1 cellular context compared by ENCODE assay signal in the genomic region with DNA sequence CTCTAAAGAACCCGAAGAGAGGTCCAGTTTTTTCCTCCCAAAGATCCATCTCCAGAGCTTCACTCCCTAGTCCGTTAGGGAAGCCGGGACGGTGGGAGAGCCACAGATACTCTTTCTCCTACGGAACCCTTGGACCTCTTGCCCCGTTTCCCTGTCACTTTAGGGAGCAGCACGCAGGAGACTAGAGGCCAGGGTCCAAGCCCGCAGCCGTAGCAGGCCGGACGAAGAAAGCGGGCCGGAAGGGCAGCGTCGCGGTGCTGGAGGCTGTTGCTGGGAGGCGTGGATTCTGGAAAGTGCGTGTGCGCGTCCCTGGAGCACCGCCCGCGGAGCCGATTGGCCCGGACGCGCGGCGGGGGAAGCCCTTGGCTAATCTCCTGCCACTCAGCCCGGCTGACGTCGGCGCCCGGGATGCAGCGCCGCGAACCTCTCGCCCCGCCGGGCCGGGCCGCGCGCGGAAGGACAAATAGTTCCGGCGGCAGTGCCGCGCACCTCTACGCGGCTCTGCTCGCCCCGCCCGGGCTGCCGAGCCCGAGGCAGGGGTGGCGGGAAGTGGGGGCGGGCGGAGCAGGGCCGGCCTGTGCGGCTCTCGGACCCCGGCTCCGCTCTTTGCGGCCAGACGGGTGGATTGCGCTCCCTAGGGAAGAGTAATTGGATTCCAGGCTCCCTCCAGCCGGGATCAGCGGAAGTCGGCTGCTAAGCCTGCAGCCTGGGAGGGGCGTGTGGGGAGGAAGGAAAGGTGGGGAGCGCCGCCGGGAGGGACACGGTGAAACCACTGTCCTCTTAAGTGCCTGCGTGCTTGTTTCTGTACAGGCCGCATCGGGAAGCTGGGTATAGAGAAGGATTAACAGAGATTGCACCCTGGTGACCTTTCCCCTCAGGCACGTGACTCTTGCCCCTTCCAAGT.
TF ChIP-seq lines count a peak whose summit lies in the region.

No MANE protein-coding gene starts in this region.

TF ChIP-seq in K562, 482 proteins besides CTCF, POLR2A, EP300 and RAD21 (continued from another document and continues in another):
- TF ChIP-seq ZBTB40 (IDR thresholded peaks at IDR 0.05), result peak; percentile 87
- no peak for TF ChIP-seq ZBTB40 (CRISPR knock-in tag; IDR thresholded peaks at IDR 0.05)
- TF ChIP-seq POU5F1 (IDR thresholded peaks at IDR 0.05; ENCODE audit: borderline replicate concordance, low read depth, low read length, partially characterized antibody), result no peak
- no peak for TF ChIP-seq ZNF140 (CRISPR knock-in tag; IDR thresholded peaks at IDR 0.05)
- no peak for TF ChIP-seq CBX1 (IDR thresholded peaks at IDR 0.05; ENCODE audit: low read depth)
- no peak for TF ChIP-seq ELK3 (CRISPR knock-in tag; IDR thresholded peaks at IDR 0.05)
- TF ChIP-seq ZNF444 (CRISPR knock-in tag; IDR thresholded peaks at IDR 0.05), result no peak
- 0 out of 2 replicates have a peak, but pooled peaks have one; percentile 16 for TF ChIP-seq NBN (IDR thresholded peaks at IDR 0.05; ENCODE audit: low read depth)
- TF ChIP-seq, protein P1, sequence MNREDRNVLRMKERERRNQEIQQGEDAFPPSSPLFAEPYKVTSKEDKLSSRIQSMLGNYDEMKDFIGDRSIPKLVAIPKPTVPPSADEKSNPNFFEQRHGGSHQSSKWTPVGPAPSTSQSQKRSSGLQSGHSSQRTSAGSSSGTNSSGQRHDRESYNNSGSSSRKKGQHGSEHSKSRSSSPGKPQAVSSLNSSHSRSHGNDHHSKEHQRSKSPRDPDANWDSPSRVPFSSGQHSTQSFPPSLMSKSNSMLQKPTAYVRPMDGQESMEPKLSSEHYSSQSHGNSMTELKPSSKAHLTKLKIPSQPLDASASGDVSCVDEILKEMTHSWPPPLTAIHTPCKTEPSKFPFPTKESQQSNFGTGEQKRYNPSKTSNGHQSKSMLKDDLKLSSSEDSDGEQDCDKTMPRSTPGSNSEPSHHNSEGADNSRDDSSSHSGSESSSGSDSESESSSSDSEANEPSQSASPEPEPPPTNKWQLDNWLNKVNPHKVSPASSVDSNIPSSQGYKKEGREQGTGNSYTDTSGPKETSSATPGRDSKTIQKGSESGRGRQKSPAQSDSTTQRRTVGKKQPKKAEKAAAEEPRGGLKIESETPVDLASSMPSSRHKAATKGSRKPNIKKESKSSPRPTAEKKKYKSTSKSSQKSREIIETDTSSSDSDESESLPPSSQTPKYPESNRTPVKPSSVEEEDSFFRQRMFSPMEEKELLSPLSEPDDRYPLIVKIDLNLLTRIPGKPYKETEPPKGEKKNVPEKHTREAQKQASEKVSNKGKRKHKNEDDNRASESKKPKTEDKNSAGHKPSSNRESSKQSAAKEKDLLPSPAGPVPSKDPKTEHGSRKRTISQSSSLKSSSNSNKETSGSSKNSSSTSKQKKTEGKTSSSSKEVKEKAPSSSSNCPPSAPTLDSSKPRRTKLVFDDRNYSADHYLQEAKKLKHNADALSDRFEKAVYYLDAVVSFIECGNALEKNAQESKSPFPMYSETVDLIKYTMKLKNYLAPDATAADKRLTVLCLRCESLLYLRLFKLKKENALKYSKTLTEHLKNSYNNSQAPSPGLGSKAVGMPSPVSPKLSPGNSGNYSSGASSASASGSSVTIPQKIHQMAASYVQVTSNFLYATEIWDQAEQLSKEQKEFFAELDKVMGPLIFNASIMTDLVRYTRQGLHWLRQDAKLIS (CRISPR knock-in tag; IDR thresholded peaks at IDR 0.05), result no peak
- TF ChIP-seq MEF2A (IDR thresholded peaks at IDR 0.05; ENCODE audit: control insufficient read depth, low read depth, low read length), result no peak
- TF ChIP-seq LARP7 (IDR thresholded peaks at IDR 0.05), result no peak
- TF ChIP-seq, protein P2, sequence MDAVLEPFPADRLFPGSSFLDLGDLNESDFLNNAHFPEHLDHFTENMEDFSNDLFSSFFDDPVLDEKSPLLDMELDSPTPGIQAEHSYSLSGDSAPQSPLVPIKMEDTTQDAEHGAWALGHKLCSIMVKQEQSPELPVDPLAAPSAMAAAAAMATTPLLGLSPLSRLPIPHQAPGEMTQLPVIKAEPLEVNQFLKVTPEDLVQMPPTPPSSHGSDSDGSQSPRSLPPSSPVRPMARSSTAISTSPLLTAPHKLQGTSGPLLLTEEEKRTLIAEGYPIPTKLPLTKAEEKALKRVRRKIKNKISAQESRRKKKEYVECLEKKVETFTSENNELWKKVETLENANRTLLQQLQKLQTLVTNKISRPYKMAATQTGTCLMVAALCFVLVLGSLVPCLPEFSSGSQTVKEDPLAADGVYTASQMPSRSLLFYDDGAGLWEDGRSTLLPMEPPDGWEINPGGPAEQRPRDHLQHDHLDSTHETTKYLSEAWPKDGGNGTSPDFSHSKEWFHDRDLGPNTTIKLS (IDR thresholded peaks at IDR 0.05; ENCODE audit: borderline replicate concordance, low read depth), result peak; percentile 75
- TF ChIP-seq NFXL1 (CRISPR knock-in tag; IDR thresholded peaks at IDR 0.05), result no peak
- TF ChIP-seq, protein P3, sequence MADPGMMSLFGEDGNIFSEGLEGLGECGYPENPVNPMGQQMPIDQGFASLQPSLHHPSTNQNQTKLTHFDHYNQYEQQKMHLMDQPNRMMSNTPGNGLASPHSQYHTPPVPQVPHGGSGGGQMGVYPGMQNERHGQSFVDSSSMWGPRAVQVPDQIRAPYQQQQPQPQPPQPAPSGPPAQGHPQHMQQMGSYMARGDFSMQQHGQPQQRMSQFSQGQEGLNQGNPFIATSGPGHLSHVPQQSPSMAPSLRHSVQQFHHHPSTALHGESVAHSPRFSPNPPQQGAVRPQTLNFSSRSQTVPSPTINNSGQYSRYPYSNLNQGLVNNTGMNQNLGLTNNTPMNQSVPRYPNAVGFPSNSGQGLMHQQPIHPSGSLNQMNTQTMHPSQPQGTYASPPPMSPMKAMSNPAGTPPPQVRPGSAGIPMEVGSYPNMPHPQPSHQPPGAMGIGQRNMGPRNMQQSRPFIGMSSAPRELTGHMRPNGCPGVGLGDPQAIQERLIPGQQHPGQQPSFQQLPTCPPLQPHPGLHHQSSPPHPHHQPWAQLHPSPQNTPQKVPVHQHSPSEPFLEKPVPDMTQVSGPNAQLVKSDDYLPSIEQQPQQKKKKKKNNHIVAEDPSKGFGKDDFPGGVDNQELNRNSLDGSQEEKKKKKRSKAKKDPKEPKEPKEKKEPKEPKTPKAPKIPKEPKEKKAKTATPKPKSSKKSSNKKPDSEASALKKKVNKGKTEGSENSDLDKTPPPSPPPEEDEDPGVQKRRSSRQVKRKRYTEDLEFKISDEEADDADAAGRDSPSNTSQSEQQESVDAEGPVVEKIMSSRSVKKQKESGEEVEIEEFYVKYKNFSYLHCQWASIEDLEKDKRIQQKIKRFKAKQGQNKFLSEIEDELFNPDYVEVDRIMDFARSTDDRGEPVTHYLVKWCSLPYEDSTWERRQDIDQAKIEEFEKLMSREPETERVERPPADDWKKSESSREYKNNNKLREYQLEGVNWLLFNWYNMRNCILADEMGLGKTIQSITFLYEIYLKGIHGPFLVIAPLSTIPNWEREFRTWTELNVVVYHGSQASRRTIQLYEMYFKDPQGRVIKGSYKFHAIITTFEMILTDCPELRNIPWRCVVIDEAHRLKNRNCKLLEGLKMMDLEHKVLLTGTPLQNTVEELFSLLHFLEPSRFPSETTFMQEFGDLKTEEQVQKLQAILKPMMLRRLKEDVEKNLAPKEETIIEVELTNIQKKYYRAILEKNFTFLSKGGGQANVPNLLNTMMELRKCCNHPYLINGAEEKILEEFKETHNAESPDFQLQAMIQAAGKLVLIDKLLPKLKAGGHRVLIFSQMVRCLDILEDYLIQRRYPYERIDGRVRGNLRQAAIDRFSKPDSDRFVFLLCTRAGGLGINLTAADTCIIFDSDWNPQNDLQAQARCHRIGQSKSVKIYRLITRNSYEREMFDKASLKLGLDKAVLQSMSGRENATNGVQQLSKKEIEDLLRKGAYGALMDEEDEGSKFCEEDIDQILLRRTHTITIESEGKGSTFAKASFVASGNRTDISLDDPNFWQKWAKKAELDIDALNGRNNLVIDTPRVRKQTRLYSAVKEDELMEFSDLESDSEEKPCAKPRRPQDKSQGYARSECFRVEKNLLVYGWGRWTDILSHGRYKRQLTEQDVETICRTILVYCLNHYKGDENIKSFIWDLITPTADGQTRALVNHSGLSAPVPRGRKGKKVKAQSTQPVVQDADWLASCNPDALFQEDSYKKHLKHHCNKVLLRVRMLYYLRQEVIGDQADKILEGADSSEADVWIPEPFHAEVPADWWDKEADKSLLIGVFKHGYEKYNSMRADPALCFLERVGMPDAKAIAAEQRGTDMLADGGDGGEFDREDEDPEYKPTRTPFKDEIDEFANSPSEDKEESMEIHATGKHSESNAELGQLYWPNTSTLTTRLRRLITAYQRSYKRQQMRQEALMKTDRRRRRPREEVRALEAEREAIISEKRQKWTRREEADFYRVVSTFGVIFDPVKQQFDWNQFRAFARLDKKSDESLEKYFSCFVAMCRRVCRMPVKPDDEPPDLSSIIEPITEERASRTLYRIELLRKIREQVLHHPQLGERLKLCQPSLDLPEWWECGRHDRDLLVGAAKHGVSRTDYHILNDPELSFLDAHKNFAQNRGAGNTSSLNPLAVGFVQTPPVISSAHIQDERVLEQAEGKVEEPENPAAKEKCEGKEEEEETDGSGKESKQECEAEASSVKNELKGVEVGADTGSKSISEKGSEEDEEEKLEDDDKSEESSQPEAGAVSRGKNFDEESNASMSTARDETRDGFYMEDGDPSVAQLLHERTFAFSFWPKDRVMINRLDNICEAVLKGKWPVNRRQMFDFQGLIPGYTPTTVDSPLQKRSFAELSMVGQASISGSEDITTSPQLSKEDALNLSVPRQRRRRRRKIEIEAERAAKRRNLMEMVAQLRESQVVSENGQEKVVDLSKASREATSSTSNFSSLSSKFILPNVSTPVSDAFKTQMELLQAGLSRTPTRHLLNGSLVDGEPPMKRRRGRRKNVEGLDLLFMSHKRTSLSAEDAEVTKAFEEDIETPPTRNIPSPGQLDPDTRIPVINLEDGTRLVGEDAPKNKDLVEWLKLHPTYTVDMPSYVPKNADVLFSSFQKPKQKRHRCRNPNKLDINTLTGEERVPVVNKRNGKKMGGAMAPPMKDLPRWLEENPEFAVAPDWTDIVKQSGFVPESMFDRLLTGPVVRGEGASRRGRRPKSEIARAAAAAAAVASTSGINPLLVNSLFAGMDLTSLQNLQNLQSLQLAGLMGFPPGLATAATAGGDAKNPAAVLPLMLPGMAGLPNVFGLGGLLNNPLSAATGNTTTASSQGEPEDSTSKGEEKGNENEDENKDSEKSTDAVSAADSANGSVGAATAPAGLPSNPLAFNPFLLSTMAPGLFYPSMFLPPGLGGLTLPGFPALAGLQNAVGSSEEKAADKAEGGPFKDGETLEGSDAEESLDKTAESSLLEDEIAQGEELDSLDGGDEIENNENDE (IDR thresholded peaks at IDR 0.05; ENCODE audit: low read depth, low read length), result no peak
- TF ChIP-seq HNRNPH1 (optimal IDR thresholded peaks at IDR 0.05; ENCODE audit: low read depth, low read length), result no peak
- no peak for TF ChIP-seq BRD4 (IDR thresholded peaks at IDR 0.05)
- TF ChIP-seq PHF8 (IDR thresholded peaks at IDR 0.05; ENCODE audit: borderline replicate concordance, low read length), result peak; percentile 95
- TF ChIP-seq HSF4 (CRISPR knock-in tag; IDR thresholded peaks at IDR 0.05; ENCODE audit: borderline replicate concordance), result no peak
